In the genomic region with DNA sequence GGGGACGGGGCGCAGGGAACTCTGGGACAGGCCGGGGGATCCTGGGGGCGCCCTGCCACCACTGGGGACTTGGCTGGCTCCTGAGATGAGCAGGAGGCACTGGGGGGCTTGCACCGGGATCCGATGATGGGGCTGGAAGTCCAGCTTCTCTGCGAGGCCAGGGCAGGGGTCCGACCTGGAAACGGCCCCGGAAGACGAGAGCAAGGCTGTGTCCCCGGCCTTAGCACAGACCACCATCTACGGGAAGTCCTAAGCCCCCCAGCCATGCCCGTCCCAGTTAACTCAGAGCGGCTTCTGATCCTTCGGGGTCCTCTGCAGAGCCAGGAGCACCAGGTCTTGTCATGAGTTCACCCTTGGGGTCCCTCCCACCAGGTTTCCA, we compare ENCODE assay signal across 9 cellular contexts. TPM values are rescaled to one million over a fixed set of nuclear protein-coding genes. Genes with fewer than 3 reads are reported as not detected.
DNase-seq lines count a peak whose midpoint lies in the region; ATAC-seq, FAIRE-seq and TF ChIP-seq lines count a peak whose summit lies in the region.
"Had no signal": no experiment of that assay in that cellular context is flagged by ENCODE, and none has a peak within 500 bp of the region (broad histone marks: within the 10 kb centered on the region; RNA-seq: fewer than 3 reads in every experiment).

No MANE protein-coding gene starts in this region.

- DNase-seq in activated CD4-positive, alpha-beta T cell treated with anti-CD3 and anti-CD28 coated beads, Interleukin-2, amount 10 ng/mL, durations not matched to agents 24 days and 14 days, result peak; percentile 68
- DNase-seq in activated CD4-positive, alpha-beta T cell treated with anti-CD3 and anti-CD28 coated beads, Interleukin-2, amount 50 U/mL, for 48 hours, result no peak
- DNase-seq in T-cell, result no peak
- DNase-seq in fibroblast of mammary gland (ENCODE audit: low read depth), result no peak
- DNase-seq in stimulated activated CD8-positive, alpha-beta memory T cell treated with anti-CD3 and anti-CD28 coated beads, Interleukin-4, amount 100 ng/mL, for 48 hours, result peak; percentile 43
- no peak for DNase-seq in kidney

- ATAC-seq in T-cell (replicated peaks in 1 of 4) (no peak), HG02981 (IDR thresholded peaks at IDR 0.05; ENCODE audit: unreplicated experiment) (no peak), GM18517 (IDR thresholded peaks at IDR 0.05; ENCODE audit: unreplicated experiment) (no peak)

- H3K4me3 Mint-ChIP-seq in activated CD4-positive, alpha-beta T cell treated with anti-CD3 and anti-CD28 coated beads, Interleukin-2, amount 10 ng/mL, durations not matched to agents 24 days and 14 days, result peak overlapping the region; percentile 83
- peak overlapping the region; percentile 28 to 84 (median 37) for H3K4me3 Mint-ChIP-seq in T-cell

- H3K9me3 ChIP-seq in kidney (ENCODE audit: control insufficient read depth in 1 of 2, low read length in 2 of 2), result no peaks in the 10 kb centered on the region

- TF ChIP-seq CTCF in fibroblast of mammary gland (conservative IDR thresholded peaks at IDR 0.05; ENCODE audit: control insufficient read depth, insufficient read depth, low read depth, low read length) (no peak), kidney (IDR thresholded peaks at IDR 0.05; ENCODE audit: borderline replicate concordance, extremely low read depth, insufficient read depth) (no peak)

- H3K9ac ChIP-seq in kidney (ENCODE audit: low read length in 2 of 2), result no peak overlapping the region

- CTCF ChIA-PET in T-cell (lab: Charles Lee), result no interaction called here

- POLR2A ChIA-PET in T-cell (lab: Charles Lee), result no interaction called here

- H3K27ac ChIP-seq in kidney (ENCODE audit: low read depth in 2 of 2, low read length in 2 of 2), result no peak overlapping the region

- no peaks in the 10 kb centered on the region for H3K9me3 Mint-ChIP-seq in activated CD4-positive, alpha-beta T cell treated with anti-CD3 and anti-CD28 coated beads, Interleukin-2, amount 10 ng/mL, durations not matched to agents 24 days and 14 days
- no peaks in the 10 kb centered on the region for H3K9me3 Mint-ChIP-seq in T-cell

- no peaks in the 10 kb centered on the region for H3K36me3 ChIP-seq in kidney (ENCODE audit: control insufficient read depth in 1 of 2, insufficient read depth in 2 of 2, low read length in 2 of 2)

- intact Hi-C loops in activated CD4-positive, alpha-beta T cell treated with anti-CD3 and anti-CD28 coated beads, Interleukin-2, amount 10 ng/mL, durations not matched to agents 24 days and 14 days (cut with micrococcal nuclease), result no loop called here
- intact Hi-C loops in kidney (cut with DNase I), result no loop called here

- FAIRE-seq in kidney (lab: Jason Lieb, UNC), result no peak
- FAIRE-seq: D721Med had no signal

- H3K36me3 Mint-ChIP-seq in activated CD4-positive, alpha-beta T cell treated with anti-CD3 and anti-CD28 coated beads, Interleukin-2, amount 10 ng/mL, durations not matched to agents 24 days and 14 days (ENCODE audit: low read depth), result peaks cover 31% of the 10 kb centered on the region
- H3K36me3 Mint-ChIP-seq in T-cell, result no peaks in the 10 kb centered on the region

- no peaks in the 10 kb centered on the region for H3K27me3 Mint-ChIP-seq in activated CD4-positive, alpha-beta T cell treated with anti-CD3 and anti-CD28 coated beads, Interleukin-2, amount 10 ng/mL, durations not matched to agents 24 days and 14 days
- no peaks in the 10 kb centered on the region for H3K27me3 Mint-ChIP-seq in T-cell

- peaks cover 0 to 3% of the 10 kb centered on the region in 2 donors for H3K4me1 ChIP-seq in kidney (ENCODE audit: control insufficient read depth in 1 of 2, insufficient read depth in 1 of 2, low read depth in 1 of 2, low read length in 2 of 2)

- peak overlapping the region; percentile 76 for H3K27ac Mint-ChIP-seq in activated CD4-positive, alpha-beta T cell treated with anti-CD3 and anti-CD28 coated beads, Interleukin-2, amount 10 ng/mL, durations not matched to agents 24 days and 14 days
- no peak overlapping the region for H3K27ac Mint-ChIP-seq in T-cell

- H3K4me1 Mint-ChIP-seq in activated CD4-positive, alpha-beta T cell treated with anti-CD3 and anti-CD28 coated beads, Interleukin-2, amount 10 ng/mL, durations not matched to agents 24 days and 14 days, result peaks cover 12% of the 10 kb centered on the region
- peaks cover 16 to 26% (median 21%) of the 10 kb centered on the region in 3 donors for H3K4me1 Mint-ChIP-seq in T-cell

- peak overlapping the region; percentile 62 for H3K4me3 ChIP-seq in fibroblast of mammary gland (ENCODE audit: control insufficient read depth, low read depth, low read length)
- no peak overlapping the region for H3K4me3 ChIP-seq in kidney (ENCODE audit: low read length in 2 of 2)

RNA-seq across cellular contexts. Expression of a gene that starts 0.6 kb away (rescaled TPM):
- 93.2 and 98.3 TPM in 2 replicates for total RNA-seq in activated CD4-positive, alpha-beta T cell treated with anti-CD3 and anti-CD28 coated beads, Interleukin-2, amount 10 ng/mL, durations not matched to agents 24 days and 14 days
- total RNA-seq in T-cell, result 1 to 10 TPM in 4 of 5 donors, under 1 TPM in 1; 0.93 to 3.7 (median 1.5) TPM
- 1.5 TPM for total RNA-seq in kidney
- 0.56 TPM for polyA plus RNA-seq in kidney (ENCODE audit: insufficient read depth, low read depth, low replicate concordance)

RNA-seq across cellular contexts. Expression of a gene that starts 7.6 kb away (rescaled TPM):
- total RNA-seq in activated CD4-positive, alpha-beta T cell treated with anti-CD3 and anti-CD28 coated beads, Interleukin-2, amount 10 ng/mL, durations not matched to agents 24 days and 14 days, result 312 and 314 TPM in 2 replicates
- 100 to 1,000 TPM; 166 to 245 (median 228) TPM for total RNA-seq in T-cell
- 105 TPM for total RNA-seq in kidney
- polyA plus RNA-seq in kidney (ENCODE audit: insufficient read depth, low read depth, low replicate concordance), result 204 TPM

RNA-seq across cellular contexts. Expression of a gene that starts 19.1 kb away (rescaled TPM):
- 219 and 226 TPM in 2 replicates for total RNA-seq in activated CD4-positive, alpha-beta T cell treated with anti-CD3 and anti-CD28 coated beads, Interleukin-2, amount 10 ng/mL, durations not matched to agents 24 days and 14 days
- total RNA-seq in T-cell (100 to 1,000 TPM; 139 to 274 (median 240) TPM), kidney (124 TPM)
- 103 TPM for polyA plus RNA-seq in kidney (ENCODE audit: insufficient read depth, low read depth, low replicate concordance)

RNA-seq across cellular contexts. Expression of a gene that starts 52.6 kb away (rescaled TPM):
- 23.2 and 23.4 TPM in 2 replicates for total RNA-seq in activated CD4-positive, alpha-beta T cell treated with anti-CD3 and anti-CD28 coated beads, Interleukin-2, amount 10 ng/mL, durations not matched to agents 24 days and 14 days
- total RNA-seq in T-cell (10 to 100 TPM; 47.6 to 68.4 (median 58.4) TPM), kidney (37.2 TPM)
- 15.8 TPM for polyA plus RNA-seq in kidney (ENCODE audit: insufficient read depth, low read depth, low replicate concordance)

RNA-seq across cellular contexts. Expression of a gene that starts 52.8 kb away (rescaled TPM):
- 62.1 and 67.1 TPM in 2 replicates for total RNA-seq in activated CD4-positive, alpha-beta T cell treated with anti-CD3 and anti-CD28 coated beads, Interleukin-2, amount 10 ng/mL, durations not matched to agents 24 days and 14 days
- total RNA-seq in T-cell (10 to 100 TPM; 45.6 to 61.1 (median 57.5) TPM), kidney (48.3 TPM)
- 155 TPM for polyA plus RNA-seq in kidney (ENCODE audit: insufficient read depth, low read depth, low replicate concordance)

Comparison
In these comparisons a context has a peak if more than half of its experiments do, and no peak if none do; other contexts are left out.
1. DNase-seq: peak in activated CD4-positive, alpha-beta T cell treated with anti-CD3 and anti-CD28 coated beads, Interleukin-2, amount 10 ng/mL, durations not matched to agents 24 days and 14 days (single experiment) and stimulated activated CD8-positive, alpha-beta memory T cell treated with anti-CD3 and anti-CD28 coated beads, Interleukin-4, amount 100 ng/mL, for 48 hours (single experiment); none in activated CD4-positive, alpha-beta T cell treated with anti-CD3 and anti-CD28 coated beads, Interleukin-2, amount 50 U/mL, for 48 hours (0 of 2), T-cell (0 of 34), fibroblast of mammary gland (single experiment) and kidney (single experiment).
2. RNA of a gene that starts 0.6 kb away (total RNA-seq): 93.2 to 98.3 TPM in activated CD4-positive, alpha-beta T cell treated with anti-CD3 and anti-CD28 coated beads, Interleukin-2, amount 10 ng/mL, durations not matched to agents 24 days and 14 days; 1.5 TPM in kidney (single experiment) and 0.93 to 3.7 TPM in T-cell; every median in the first group is over 10 times any median in the second.